In genomic region chr6:32170294-32170693, GRCh38 we compare ENCODE assay signal across 1 cellular context.
A peak's percentile ranks its signal among the peaks of the same experiment; 100 is the strongest.
TF ChIP-seq lines count a peak whose summit lies in the region.

No MANE protein-coding gene starts in this region.

TF ChIP-seq in HepG2, 621 proteins besides CTCF, POLR2A, EP300 and RAD21:
- TF ChIP-seq ZNF687 (CRISPR knock-in tag; IDR thresholded peaks at IDR 0.05) (0 out of 2 replicates have a peak, but pooled peaks have one; percentile 13), GATAD2A (CRISPR knock-in tag; IDR thresholded peaks at IDR 0.05) (no peak)
